ENCODE assay signal across 10 cellular contexts in genomic region chr14:91897121-91897701, GRCh38. TPM values are rescaled to one million over a fixed set of nuclear protein-coding genes. Genes with fewer than 3 reads are reported as not detected.
DNase-seq lines count a peak whose midpoint lies in the region; ATAC-seq and TF ChIP-seq lines count a peak whose summit lies in the region.
"Had no signal": no experiment of that assay in that cellular context is flagged by ENCODE, and none has a peak within 500 bp of the region (broad histone marks: within the 10 kb centered on the region; RNA-seq: fewer than 3 reads in every experiment).

No MANE protein-coding gene starts in this region.

- intact Hi-C loops in right cardiac atrium (cut with DNase I) = no loop called here

- TF ChIP-seq CTCF in astrocyte of the cerebellum (IDR thresholded peaks at IDR 0.05; ENCODE audit: low read depth, low read length, missing control alignments) (no peak), retinal pigment epithelial cell (conservative IDR thresholded peaks at IDR 0.05; ENCODE audit: low read depth, low read length) (no peak)

- ATAC-seq in right cardiac atrium (peak; percentile 70 to 71), GM18867 (IDR thresholded peaks at IDR 0.05; ENCODE audit: unreplicated experiment) (no peak)
- ATAC-seq: activated CD8-positive, alpha-beta T cell treated with anti-CD3 and anti-CD28 coated beads for 36 hours; naive thymus-derived CD4-positive, alpha-beta T cell had no signal

- no peaks in the 10 kb centered on the region for H3K27me3 ChIP-seq in right cardiac atrium (ENCODE audit: control insufficient read depth, insufficient read depth)

- in situ Hi-C loops in astrocyte of the cerebellum (cut with HindIII; ENCODE audit: low sequenced_read_pairs) = no loop called here

- 45% methylated on average over 10 of the region's 10 CpGs for WGBS in right cardiac atrium

- H3K4me3 ChIP-seq in astrocyte of the cerebellum (ENCODE audit: low read depth, low read length) = no peak overlapping the region
- no peak overlapping the region for H3K4me3 ChIP-seq in right cardiac atrium (ENCODE audit: low read length)
- no peak overlapping the region for H3K4me3 ChIP-seq in retinal pigment epithelial cell (ENCODE audit: low read length)

- peak; percentile 38 for DNase-seq in EL
- peak; percentile 43 for DNase-seq in astrocyte of the cerebellum (ENCODE audit: low read depth)
- peak; percentile 72 to 86 (median 74) for DNase-seq in right cardiac atrium
- peak; percentile 81 for DNase-seq in retinal pigment epithelial cell (ENCODE audit: low read depth)
- no peak for DNase-seq in NCI-H2196 (lab: John Stamatoyannopoulos, UW; ENCODE audit: unreplicated experiment)
- no peak for DNase-seq in DMS153 (lab: John Stamatoyannopoulos, UW)
- no peak for DNase-seq in NCI-H2171 treated with DMSO at 0.1 percent for 48 hours (lab: John Stamatoyannopoulos, UW)
- DNase-seq: activated CD8-positive, alpha-beta T cell treated with anti-CD3 and anti-CD28 coated beads for 36 hours; naive thymus-derived CD4-positive, alpha-beta T cell had no signal

- H3K27ac ChIP-seq in right cardiac atrium (ENCODE audit: low read length) = peak overlapping the region; percentile 49

- H3K4me1 ChIP-seq in right cardiac atrium (ENCODE audit: control insufficient read depth, insufficient read depth, low read length) = peaks cover 18% of the 10 kb centered on the region

- H3K9me3 ChIP-seq in right cardiac atrium (ENCODE audit: control insufficient read depth, low read length) = no peaks in the 10 kb centered on the region

RNA-seq across cellular contexts. Expression of gene TC2N, which starts 29.9 kb away (rescaled TPM):
- 10 to 100 TPM in 3 of 4 donors, 1 to 10 TPM in 1; 8.6 to 17.4 (median 15.0) TPM for total RNA-seq in right cardiac atrium
- 7.1 TPM for polyA plus RNA-seq in right cardiac atrium

RNA-seq across cellular contexts. Expression of gene FBLN5, which starts 50.3 kb away (rescaled TPM):
- 100 to 1,000 TPM in 3 of 4 donors, 10 to 100 TPM in 1; 99.7 to 173 (median 152) TPM for total RNA-seq in right cardiac atrium
- 122 TPM for polyA plus RNA-seq in right cardiac atrium

Comparison
In these comparisons a context has a peak if more than half of its experiments do, and no peak if none do; other contexts are left out.
1. DNase-seq: peak in EL (single experiment), astrocyte of the cerebellum (single experiment), right cardiac atrium (3 of 3) and retinal pigment epithelial cell (single experiment); none in NCI-H2196 (single experiment), DMS153 (single experiment) and NCI-H2171 treated with DMSO at 0.1 percent for 48 hours (single experiment).